1 cellular context compared by ENCODE assay signal in genomic region chr22:20677684-20678242, GRCh38.
TF ChIP-seq lines count a peak whose summit lies in the region.

No MANE protein-coding gene starts in this region.

TF ChIP-seq in K562, 482 proteins besides CTCF, POLR2A, EP300 and RAD21 (continued from another document):
- TF ChIP-seq, protein P1, sequence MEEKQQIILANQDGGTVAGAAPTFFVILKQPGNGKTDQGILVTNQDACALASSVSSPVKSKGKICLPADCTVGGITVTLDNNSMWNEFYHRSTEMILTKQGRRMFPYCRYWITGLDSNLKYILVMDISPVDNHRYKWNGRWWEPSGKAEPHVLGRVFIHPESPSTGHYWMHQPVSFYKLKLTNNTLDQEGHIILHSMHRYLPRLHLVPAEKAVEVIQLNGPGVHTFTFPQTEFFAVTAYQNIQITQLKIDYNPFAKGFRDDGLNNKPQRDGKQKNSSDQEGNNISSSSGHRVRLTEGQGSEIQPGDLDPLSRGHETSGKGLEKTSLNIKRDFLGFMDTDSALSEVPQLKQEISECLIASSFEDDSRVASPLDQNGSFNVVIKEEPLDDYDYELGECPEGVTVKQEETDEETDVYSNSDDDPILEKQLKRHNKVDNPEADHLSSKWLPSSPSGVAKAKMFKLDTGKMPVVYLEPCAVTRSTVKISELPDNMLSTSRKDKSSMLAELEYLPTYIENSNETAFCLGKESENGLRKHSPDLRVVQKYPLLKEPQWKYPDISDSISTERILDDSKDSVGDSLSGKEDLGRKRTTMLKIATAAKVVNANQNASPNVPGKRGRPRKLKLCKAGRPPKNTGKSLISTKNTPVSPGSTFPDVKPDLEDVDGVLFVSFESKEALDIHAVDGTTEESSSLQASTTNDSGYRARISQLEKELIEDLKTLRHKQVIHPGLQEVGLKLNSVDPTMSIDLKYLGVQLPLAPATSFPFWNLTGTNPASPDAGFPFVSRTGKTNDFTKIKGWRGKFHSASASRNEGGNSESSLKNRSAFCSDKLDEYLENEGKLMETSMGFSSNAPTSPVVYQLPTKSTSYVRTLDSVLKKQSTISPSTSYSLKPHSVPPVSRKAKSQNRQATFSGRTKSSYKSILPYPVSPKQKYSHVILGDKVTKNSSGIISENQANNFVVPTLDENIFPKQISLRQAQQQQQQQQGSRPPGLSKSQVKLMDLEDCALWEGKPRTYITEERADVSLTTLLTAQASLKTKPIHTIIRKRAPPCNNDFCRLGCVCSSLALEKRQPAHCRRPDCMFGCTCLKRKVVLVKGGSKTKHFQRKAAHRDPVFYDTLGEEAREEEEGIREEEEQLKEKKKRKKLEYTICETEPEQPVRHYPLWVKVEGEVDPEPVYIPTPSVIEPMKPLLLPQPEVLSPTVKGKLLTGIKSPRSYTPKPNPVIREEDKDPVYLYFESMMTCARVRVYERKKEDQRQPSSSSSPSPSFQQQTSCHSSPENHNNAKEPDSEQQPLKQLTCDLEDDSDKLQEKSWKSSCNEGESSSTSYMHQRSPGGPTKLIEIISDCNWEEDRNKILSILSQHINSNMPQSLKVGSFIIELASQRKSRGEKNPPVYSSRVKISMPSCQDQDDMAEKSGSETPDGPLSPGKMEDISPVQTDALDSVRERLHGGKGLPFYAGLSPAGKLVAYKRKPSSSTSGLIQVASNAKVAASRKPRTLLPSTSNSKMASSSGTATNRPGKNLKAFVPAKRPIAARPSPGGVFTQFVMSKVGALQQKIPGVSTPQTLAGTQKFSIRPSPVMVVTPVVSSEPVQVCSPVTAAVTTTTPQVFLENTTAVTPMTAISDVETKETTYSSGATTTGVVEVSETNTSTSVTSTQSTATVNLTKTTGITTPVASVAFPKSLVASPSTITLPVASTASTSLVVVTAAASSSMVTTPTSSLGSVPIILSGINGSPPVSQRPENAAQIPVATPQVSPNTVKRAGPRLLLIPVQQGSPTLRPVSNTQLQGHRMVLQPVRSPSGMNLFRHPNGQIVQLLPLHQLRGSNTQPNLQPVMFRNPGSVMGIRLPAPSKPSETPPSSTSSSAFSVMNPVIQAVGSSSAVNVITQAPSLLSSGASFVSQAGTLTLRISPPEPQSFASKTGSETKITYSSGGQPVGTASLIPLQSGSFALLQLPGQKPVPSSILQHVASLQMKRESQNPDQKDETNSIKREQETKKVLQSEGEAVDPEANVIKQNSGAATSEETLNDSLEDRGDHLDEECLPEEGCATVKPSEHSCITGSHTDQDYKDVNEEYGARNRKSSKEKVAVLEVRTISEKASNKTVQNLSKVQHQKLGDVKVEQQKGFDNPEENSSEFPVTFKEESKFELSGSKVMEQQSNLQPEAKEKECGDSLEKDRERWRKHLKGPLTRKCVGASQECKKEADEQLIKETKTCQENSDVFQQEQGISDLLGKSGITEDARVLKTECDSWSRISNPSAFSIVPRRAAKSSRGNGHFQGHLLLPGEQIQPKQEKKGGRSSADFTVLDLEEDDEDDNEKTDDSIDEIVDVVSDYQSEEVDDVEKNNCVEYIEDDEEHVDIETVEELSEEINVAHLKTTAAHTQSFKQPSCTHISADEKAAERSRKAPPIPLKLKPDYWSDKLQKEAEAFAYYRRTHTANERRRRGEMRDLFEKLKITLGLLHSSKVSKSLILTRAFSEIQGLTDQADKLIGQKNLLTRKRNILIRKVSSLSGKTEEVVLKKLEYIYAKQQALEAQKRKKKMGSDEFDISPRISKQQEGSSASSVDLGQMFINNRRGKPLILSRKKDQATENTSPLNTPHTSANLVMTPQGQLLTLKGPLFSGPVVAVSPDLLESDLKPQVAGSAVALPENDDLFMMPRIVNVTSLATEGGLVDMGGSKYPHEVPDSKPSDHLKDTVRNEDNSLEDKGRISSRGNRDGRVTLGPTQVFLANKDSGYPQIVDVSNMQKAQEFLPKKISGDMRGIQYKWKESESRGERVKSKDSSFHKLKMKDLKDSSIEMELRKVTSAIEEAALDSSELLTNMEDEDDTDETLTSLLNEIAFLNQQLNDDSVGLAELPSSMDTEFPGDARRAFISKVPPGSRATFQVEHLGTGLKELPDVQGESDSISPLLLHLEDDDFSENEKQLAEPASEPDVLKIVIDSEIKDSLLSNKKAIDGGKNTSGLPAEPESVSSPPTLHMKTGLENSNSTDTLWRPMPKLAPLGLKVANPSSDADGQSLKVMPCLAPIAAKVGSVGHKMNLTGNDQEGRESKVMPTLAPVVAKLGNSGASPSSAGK (IDR thresholded peaks at IDR 0.05), result 0 out of 2 replicates have a peak, but pooled peaks have one; percentile 35
- no peak for TF ChIP-seq FOXP4 (CRISPR knock-in tag; IDR thresholded peaks at IDR 0.05; ENCODE audit: borderline replicate concordance)
- 0 out of 2 replicates have a peak, but pooled peaks have one; percentile 28 for TF ChIP-seq XRCC3 (IDR thresholded peaks at IDR 0.05)
- TF ChIP-seq NCOA4 (IDR thresholded peaks at IDR 0.05; ENCODE audit: partially characterized antibody), result no peak
- TF ChIP-seq DNMT1 (IDR thresholded peaks at IDR 0.05), result 0 out of 2 replicates have a peak, but pooled peaks have one; percentile 50
- no peak for TF ChIP-seq ZBTB5 (IDR thresholded peaks at IDR 0.05)
- TF ChIP-seq ZNF165 (CRISPR knock-in tag; IDR thresholded peaks at IDR 0.05; ENCODE audit: borderline replicate concordance), result no peak
- TF ChIP-seq DACH1 (IDR thresholded peaks at IDR 0.05; ENCODE audit: partially characterized antibody), result no peak
- peak; percentile 15 for TF ChIP-seq ASH1L (IDR thresholded peaks at IDR 0.05; ENCODE audit: borderline replicate concordance, low read depth, partially characterized antibody)
- TF ChIP-seq ZC3H8 (IDR thresholded peaks at IDR 0.05), result no peak
- TF ChIP-seq, protein P2, sequence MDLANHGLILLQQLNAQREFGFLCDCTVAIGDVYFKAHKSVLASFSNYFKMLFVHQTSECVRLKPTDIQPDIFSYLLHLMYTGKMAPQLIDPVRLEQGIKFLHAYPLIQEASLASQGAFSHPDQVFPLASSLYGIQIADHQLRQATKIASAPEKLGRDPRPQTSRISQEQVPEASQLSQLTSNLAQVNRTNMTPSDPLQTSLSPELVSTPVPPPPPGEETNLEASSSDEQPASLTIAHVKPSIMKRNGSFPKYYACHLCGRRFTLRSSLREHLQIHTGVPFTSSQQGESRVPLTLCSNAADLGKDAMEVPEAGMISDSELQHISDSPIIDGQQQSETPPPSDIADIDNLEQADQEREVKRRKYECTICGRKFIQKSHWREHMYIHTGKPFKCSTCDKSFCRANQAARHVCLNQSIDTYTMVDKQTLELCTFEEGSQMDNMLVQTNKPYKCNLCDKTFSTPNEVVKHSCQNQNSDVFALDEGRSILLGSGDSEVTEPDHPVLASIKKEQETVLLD (IDR thresholded peaks at IDR 0.05), result no peak
- TF ChIP-seq HINFP (tag; conservative IDR thresholded peaks at IDR 0.05; ENCODE audit: low read depth), result 0 out of 2 replicates have a peak, but pooled peaks have one; percentile 32
- TF ChIP-seq CBX8 (IDR thresholded peaks at IDR 0.05; ENCODE audit: borderline replicate concordance, extremely low read depth, low read depth, low read length, poor library complexity, severe bottlenecking), result peak; percentile 96
- TF ChIP-seq COPS2 (conservative IDR thresholded peaks at IDR 0.05), result no peak
- TF ChIP-seq BACH1 (tag; IDR thresholded peaks at IDR 0.05), result no peak
- 0 out of 4 replicates have a peak, but pooled peaks of 1 of the 2 experiments have one; percentile 38 for TF ChIP-seq ARNT (IDR thresholded peaks at IDR 0.05)
- TF ChIP-seq, protein P3, sequence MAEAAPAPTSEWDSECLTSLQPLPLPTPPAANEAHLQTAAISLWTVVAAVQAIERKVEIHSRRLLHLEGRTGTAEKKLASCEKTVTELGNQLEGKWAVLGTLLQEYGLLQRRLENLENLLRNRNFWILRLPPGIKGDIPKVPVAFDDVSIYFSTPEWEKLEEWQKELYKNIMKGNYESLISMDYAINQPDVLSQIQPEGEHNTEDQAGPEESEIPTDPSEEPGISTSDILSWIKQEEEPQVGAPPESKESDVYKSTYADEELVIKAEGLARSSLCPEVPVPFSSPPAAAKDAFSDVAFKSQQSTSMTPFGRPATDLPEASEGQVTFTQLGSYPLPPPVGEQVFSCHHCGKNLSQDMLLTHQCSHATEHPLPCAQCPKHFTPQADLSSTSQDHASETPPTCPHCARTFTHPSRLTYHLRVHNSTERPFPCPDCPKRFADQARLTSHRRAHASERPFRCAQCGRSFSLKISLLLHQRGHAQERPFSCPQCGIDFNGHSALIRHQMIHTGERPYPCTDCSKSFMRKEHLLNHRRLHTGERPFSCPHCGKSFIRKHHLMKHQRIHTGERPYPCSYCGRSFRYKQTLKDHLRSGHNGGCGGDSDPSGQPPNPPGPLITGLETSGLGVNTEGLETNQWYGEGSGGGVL (CRISPR knock-in tag; IDR thresholded peaks at IDR 0.05), result 0 out of 2 replicates have a peak, but pooled peaks have one; percentile 22
- 0 out of 2 replicates have a peak, but pooled peaks have one; percentile 21 for TF ChIP-seq ZNF780A (CRISPR knock-in tag; IDR thresholded peaks at IDR 0.05)
